ENCODE assay signal across 28 cellular contexts in genomic region chr12:3335078-3335487, GRCh38.
"Had no signal": no experiment of that assay in that cellular context is flagged by ENCODE, and none has a peak within 500 bp of the region (broad histone marks: within the 10 kb centered on the region; RNA-seq: fewer than 3 reads in every experiment).

No MANE protein-coding gene starts in this region.

- H3K27me3 Mint-ChIP-seq: stimulated activated naive CD8-positive, alpha-beta T cell treated with anti-CD3 and anti-CD28 coated beads, Interleukin-15, Interleukin-2, amounts not matched to agents 100 ng/mL and 50 ng/mL, for 24 hours had no signal

- H3K9me3 ChIP-seq: breast epithelium, esophagus muscularis mucosa, left ventricle myocardium inferior, pancreas, prostate gland, thoracic aorta, upper lobe of left lung had no signal

- H3K36me3 ChIP-seq: breast epithelium, esophagus muscularis mucosa, left ventricle myocardium inferior, pancreas, prostate gland, thoracic aorta, upper lobe of left lung had no signal

- H3K4me1 Mint-ChIP-seq: activated CD4-positive, alpha-beta T cell treated with anti-CD3 and anti-CD28 coated beads for 36 hours; activated CD8-positive, alpha-beta memory T cell treated with anti-CD3 and anti-CD28 coated beads, Interleukin-2, amount 10 ng/mL, durations not matched to agents 7 days and 5 days; naive B cell; stimulated activated effector memory CD8-positive, alpha-beta T cell treated with anti-CD3 and anti-CD28 coated beads, Interleukin-12 subunit alpha, Interleukin-12 subunit beta, amount 100 ng/mL, for 72 hours had no signal

- H3K36me3 Mint-ChIP-seq: activated CD8-positive, alpha-beta memory T cell treated with anti-CD3 and anti-CD28 coated beads, Interleukin-2, amount 10 ng/mL, durations not matched to agents 7 days and 5 days; activated naive CD4-positive, alpha-beta T cell treated with anti-CD3 and anti-CD28 coated beads, Interleukin-2, amount 50 U/mL, for 72 hours; mesothelial cell of epicardium; stimulated activated effector memory CD8-positive, alpha-beta T cell treated with anti-CD3 and anti-CD28 coated beads, Interleukin-12 subunit alpha, Interleukin-12 subunit beta, amount 100 ng/mL, for 72 hours had no signal

- H3K9me3 Mint-ChIP-seq: activated naive CD4-positive, alpha-beta T cell treated with anti-CD3 and anti-CD28 coated beads, Interleukin-2, amount 50 U/mL, for 72 hours; mesothelial cell of epicardium; stimulated activated effector memory CD8-positive, alpha-beta T cell treated with anti-CD3 and anti-CD28 coated beads, Interleukin-12 subunit alpha, Interleukin-12 subunit beta, amount 100 ng/mL, for 72 hours; stimulated activated naive CD8-positive, alpha-beta T cell treated with anti-CD3 and anti-CD28 coated beads, Interleukin-15, Interleukin-2, amounts not matched to agents 100 ng/mL and 50 ng/mL, for 24 hours; T-helper 2 cell treated with Interferon-gamma antibody and Interleukin-4, amounts not matched to agents 5 μg/mL and 100 μg/mL, for 36 hours had no signal

- DNase-seq: activated CD4-positive, alpha-beta T cell treated with anti-CD3 and anti-CD28 coated beads for 36 hours; activated CD4-positive, CD25-positive, alpha-beta regulatory T cell; activated CD8-positive, alpha-beta memory T cell treated with anti-CD3 and anti-CD28 coated beads, Interleukin-2, amount 10 ng/mL, durations not matched to agents 7 days and 5 days; activated CD8-positive, alpha-beta T cell treated with anti-CD3 and anti-CD28 coated beads, Interleukin-2, amount 10 ng/mL, durations not matched to agents 7 days and 5 days; activated naive CD4-positive, alpha-beta T cell; activated T-cell treated with anti-CD3 and anti-CD28 coated beads, Interleukin-2, amount 50 U/mL, for 48 hours; dermis blood vessel endothelial cell; effector CD4-positive, alpha-beta T cell; islet precursor cell; left ventricle myocardium inferior; mammary epithelial cell; naive B cell; nucleus accumbens; pancreas; retina; stimulated activated CD4-positive, alpha-beta T cell treated with anti-CD3 and anti-CD28 coated beads, Interleukin-4, amount 100 ng/mL, for 24 hours; T-helper 1 cell; upper lobe of left lung had no signal

- H3K4me3 ChIP-seq: breast epithelium, esophagus muscularis mucosa, left ventricle myocardium inferior, pancreas, prostate gland, skin epidermis, thoracic aorta, upper lobe of left lung had no signal

- H3K27me3 ChIP-seq: breast epithelium, pancreas, upper lobe of left lung had no signal

- H3K27ac Mint-ChIP-seq: activated CD4-positive, alpha-beta T cell treated with anti-CD3 and anti-CD28 coated beads for 36 hours; activated CD8-positive, alpha-beta memory T cell treated with anti-CD3 and anti-CD28 coated beads, Interleukin-2, amount 10 ng/mL, durations not matched to agents 7 days and 5 days; activated CD8-positive, alpha-beta T cell treated with anti-CD3 and anti-CD28 coated beads, Interleukin-2, amount 10 ng/mL, durations not matched to agents 7 days and 5 days; activated naive CD4-positive, alpha-beta T cell treated with anti-CD3 and anti-CD28 coated beads, Interleukin-2, amount 50 U/mL, for 72 hours; mesothelial cell of epicardium; stimulated activated effector memory CD8-positive, alpha-beta T cell treated with anti-CD3 and anti-CD28 coated beads, Interleukin-12 subunit alpha, Interleukin-12 subunit beta, amount 100 ng/mL, for 72 hours; stimulated activated naive CD8-positive, alpha-beta T cell treated with anti-CD3 and anti-CD28 coated beads, Interleukin-15, Interleukin-2, amounts not matched to agents 100 ng/mL and 50 ng/mL, for 24 hours; T-helper 2 cell treated with Interferon-gamma antibody and Interleukin-4, amounts not matched to agents 5 μg/mL and 100 μg/mL, for 36 hours had no signal

- H3K4me3 Mint-ChIP-seq: activated CD4-positive, alpha-beta T cell treated with anti-CD3 and anti-CD28 coated beads for 36 hours; activated CD8-positive, alpha-beta memory T cell treated with anti-CD3 and anti-CD28 coated beads, Interleukin-2, amount 10 ng/mL, durations not matched to agents 7 days and 5 days; activated CD8-positive, alpha-beta T cell treated with anti-CD3 and anti-CD28 coated beads, Interleukin-2, amount 10 ng/mL, durations not matched to agents 7 days and 5 days; mesothelial cell of epicardium; naive B cell; stimulated activated effector memory CD8-positive, alpha-beta T cell treated with anti-CD3 and anti-CD28 coated beads, Interleukin-12 subunit alpha, Interleukin-12 subunit beta, amount 100 ng/mL, for 72 hours; stimulated activated naive CD8-positive, alpha-beta T cell treated with anti-CD3 and anti-CD28 coated beads, Interleukin-15, Interleukin-2, amounts not matched to agents 100 ng/mL and 50 ng/mL, for 24 hours; T-helper 2 cell treated with Interferon-gamma antibody and Interleukin-4, amounts not matched to agents 5 μg/mL and 100 μg/mL, for 36 hours had no signal

- H3K4me1 ChIP-seq: breast epithelium, pancreas, prostate gland, upper lobe of left lung had no signal

- H3K27ac ChIP-seq: esophagus muscularis mucosa, pancreas, prostate gland, skin epidermis, thoracic aorta, upper lobe of left lung had no signal
